ENCODE assay signal across 19 cellular contexts in the genomic region with DNA sequence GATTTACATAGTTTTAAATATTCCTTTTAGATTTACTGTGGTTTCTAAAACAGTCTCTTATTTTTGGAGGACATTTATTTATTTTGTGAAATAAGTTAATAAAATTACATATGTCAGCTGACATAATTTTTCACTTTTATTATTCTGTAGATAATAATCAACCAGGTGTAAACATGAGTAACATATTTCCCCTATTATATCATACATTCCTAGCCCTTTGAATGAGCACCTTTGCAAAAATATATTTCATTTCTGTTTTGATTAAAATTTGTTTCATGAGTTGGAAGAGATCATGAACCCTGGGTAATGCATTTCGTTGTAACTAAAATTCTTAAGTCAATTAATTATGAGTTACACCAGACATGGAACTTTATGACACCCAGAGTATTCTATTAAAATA.
"Had no signal": no experiment of that assay in that cellular context is flagged by ENCODE, and none has a peak within 500 bp of the region (broad histone marks: within the 10 kb centered on the region; RNA-seq: fewer than 3 reads in every experiment).

No MANE protein-coding gene starts in this region.

- H3K4me3 ChIP-seq: colonic mucosa, gastroesophageal sphincter, tibial nerve had no signal

- H3K4me1 ChIP-seq: colonic mucosa, tibial nerve had no signal

- DNase-seq: activated CD4-positive, alpha-beta T cell treated with anti-CD3 and anti-CD28 coated beads, Interleukin-2, amount 10 ng/mL, durations not matched to agents 24 days and 14 days; activated CD8-positive, alpha-beta T cell treated with anti-CD3 and anti-CD28 coated beads for 36 hours; activated naive CD4-positive, alpha-beta T cell; activated naive CD8-positive, alpha-beta T cell treated with anti-CD3 and anti-CD28 coated beads, Interleukin-2, amount 10 ng/mL, durations not matched to agents 7 days and 5 days; activated T-cell treated with anti-CD3 and anti-CD28 coated beads, Interleukin-2, amount 50 U/mL, for 1 hour; central memory CD4-positive, alpha-beta T cell; colonic mucosa; nephron progenitor cell; nucleus accumbens; stimulated activated naive CD8-positive, alpha-beta T cell treated with anti-CD3 and anti-CD28 coated beads, Interleukin-15, Interleukin-2, amounts not matched to agents 100 U/mL and 50 U/mL, for 24 hours; substantia nigra; T-helper 1 cell; T-helper 9 cell had no signal

- H3K4me1 Mint-ChIP-seq: brain, nephron progenitor cell had no signal

- H3K27ac Mint-ChIP-seq: activated CD4-positive, alpha-beta T cell treated with anti-CD3 and anti-CD28 coated beads, Interleukin-2, amount 10 ng/mL, durations not matched to agents 24 days and 14 days; activated CD8-positive, alpha-beta T cell treated with anti-CD3 and anti-CD28 coated beads for 36 hours; activated naive CD8-positive, alpha-beta T cell treated with anti-CD3 and anti-CD28 coated beads, Interleukin-2, amount 10 ng/mL, durations not matched to agents 7 days and 5 days; activated T-helper 17 cell treated with anti-CD3 and anti-CD28 coated beads, Interleukin-2, amount 50 U/mL, for 72 hours; brain; nephron progenitor cell had no signal

- ATAC-seq: activated T-helper 17 cell treated with anti-CD3 and anti-CD28 coated beads, Interleukin-2, amount 50 U/mL, for 72 hours; esophagus mucosa; gastroesophageal sphincter; left lobe of liver; stimulated activated naive CD8-positive, alpha-beta T cell treated with anti-CD3 and anti-CD28 coated beads, Interleukin-15, Interleukin-2, amounts not matched to agents 100 U/mL and 50 U/mL, for 24 hours had no signal

- H3K27me3 Mint-ChIP-seq: activated CD4-positive, alpha-beta T cell treated with anti-CD3 and anti-CD28 coated beads, Interleukin-2, amount 10 ng/mL, durations not matched to agents 24 days and 14 days; activated CD8-positive, alpha-beta T cell treated with anti-CD3 and anti-CD28 coated beads for 36 hours; activated naive CD8-positive, alpha-beta T cell treated with anti-CD3 and anti-CD28 coated beads, Interleukin-2, amount 10 ng/mL, durations not matched to agents 7 days and 5 days; activated T-helper 17 cell treated with anti-CD3 and anti-CD28 coated beads, Interleukin-2, amount 50 U/mL, for 72 hours had no signal

- H3K9me3 ChIP-seq: colonic mucosa, gastroesophageal sphincter, tibial nerve had no signal

- H3K27me3 ChIP-seq: colonic mucosa, gastroesophageal sphincter, tibial nerve had no signal

- H3K36me3 ChIP-seq: colonic mucosa, gastroesophageal sphincter had no signal

- H3K4me3 Mint-ChIP-seq: activated CD4-positive, alpha-beta T cell treated with anti-CD3 and anti-CD28 coated beads, Interleukin-2, amount 10 ng/mL, durations not matched to agents 24 days and 14 days; activated CD8-positive, alpha-beta T cell treated with anti-CD3 and anti-CD28 coated beads for 36 hours; activated naive CD8-positive, alpha-beta T cell treated with anti-CD3 and anti-CD28 coated beads, Interleukin-2, amount 10 ng/mL, durations not matched to agents 7 days and 5 days; activated T-helper 17 cell treated with anti-CD3 and anti-CD28 coated beads, Interleukin-2, amount 50 U/mL, for 72 hours; brain; nephron progenitor cell had no signal

- H3K9me3 Mint-ChIP-seq: brain, nephron progenitor cell had no signal

- H3K27ac ChIP-seq: colonic mucosa, gastroesophageal sphincter, tibial nerve had no signal
